1 cellular context compared by ENCODE assay signal in genomic region chr20:34946661-34947060, GRCh38.
TF ChIP-seq lines count a peak whose summit lies in the region.

No MANE protein-coding gene starts in this region.

TF ChIP-seq in HepG2, 621 proteins besides CTCF, POLR2A, EP300 and RAD21:
- TF ChIP-seq AHDC1 (CRISPR knock-in tag; IDR thresholded peaks at IDR 0.05; ENCODE audit: borderline replicate concordance) = 0 out of 2 replicates have a peak, but pooled peaks have one; percentile 22
- no peak for TF ChIP-seq MED1 (CRISPR knock-in tag; IDR thresholded peaks at IDR 0.05)
- TF ChIP-seq NFE2L2 (IDR thresholded peaks at IDR 0.05; ENCODE audit: low read length) = peak; percentile 3; the same call in 1 of the 2 replicates
- peak; percentile 89 for TF ChIP-seq TEAD3 (CRISPR knock-in tag; optimal IDR thresholded peaks at IDR 0.05; ENCODE audit: borderline replicate concordance)
- 0 out of 2 replicates have a peak, but pooled peaks have one; percentile 20 for TF ChIP-seq ARID3A (IDR thresholded peaks at IDR 0.05; ENCODE audit: low read depth, low read length)
- no peak for TF ChIP-seq ZNF326 (CRISPR knock-in tag; IDR thresholded peaks at IDR 0.05; ENCODE audit: borderline replicate concordance)
- peak; percentile 31; the same call in 1 of the 2 replicates for TF ChIP-seq ZFX (CRISPR knock-in tag; IDR thresholded peaks at IDR 0.05; ENCODE audit: low read depth)
- 0 out of 2 replicates have a peak, but pooled peaks have one; percentile 4 for TF ChIP-seq FOSL2 (CRISPR knock-in tag; IDR thresholded peaks at IDR 0.05)
- peak; percentile 53; the same call in 1 of the 2 replicates for TF ChIP-seq PAXIP1 (CRISPR knock-in tag; conservative IDR thresholded peaks at IDR 0.05)
- TF ChIP-seq HNF4A (CRISPR knock-in tag; IDR thresholded peaks at IDR 0.05) = peak; percentile 21; the same call in 1 of the 2 replicates
- TF ChIP-seq ZNF263 (CRISPR knock-in tag; IDR thresholded peaks at IDR 0.05) = no peak
- peak; percentile 37; the same call in 1 of the 2 replicates for TF ChIP-seq ZBTB7A (CRISPR knock-in tag; IDR thresholded peaks at IDR 0.05)
- peak; percentile 53 for TF ChIP-seq SKI (IDR thresholded peaks at IDR 0.05; ENCODE audit: partially characterized antibody)
TF ChIP-seq in HepG2: peak in this region for 10.
